Comparison of ENCODE assay signal across 16 cellular contexts in the genomic region with DNA sequence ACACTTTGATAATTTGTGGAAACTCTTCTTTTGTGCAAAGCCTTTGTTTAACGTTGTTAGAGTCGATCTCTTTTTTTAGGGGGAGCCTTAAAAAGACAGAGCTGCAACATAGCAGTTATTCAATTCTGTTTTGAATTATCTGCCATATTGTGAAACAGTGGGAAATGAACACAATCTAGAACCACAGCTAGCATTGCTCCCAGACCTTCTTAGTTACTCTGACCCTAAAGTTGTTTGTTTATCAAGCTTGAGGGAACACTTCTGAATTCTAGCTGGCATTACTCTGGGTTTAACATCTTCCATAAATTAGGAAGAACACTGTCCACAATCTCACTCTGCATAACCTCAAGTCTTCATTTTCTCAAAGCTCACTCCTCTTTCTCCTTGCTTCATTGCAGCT.
"Had no signal": no experiment of that assay in that cellular context is flagged by ENCODE, and none has a peak within 500 bp of the region (broad histone marks: within the 10 kb centered on the region; RNA-seq: fewer than 3 reads in every experiment).

No MANE protein-coding gene starts in this region.

- H3K4me3 ChIP-seq: dorsolateral prefrontal cortex, gastrocnemius medialis, heart right ventricle, prostate gland, right lobe of liver had no signal

- H3K27me3 ChIP-seq: dorsolateral prefrontal cortex, gastrocnemius medialis, heart right ventricle, right lobe of liver had no signal

- H3K9me3 ChIP-seq: gastrocnemius medialis, prostate gland, right lobe of liver had no signal

- H3K4me1 ChIP-seq: parathyroid adenoma, prostate gland, right lobe of liver had no signal

- H3K36me3 ChIP-seq: gastrocnemius medialis, heart right ventricle, prostate gland, right lobe of liver had no signal

- H3K27ac ChIP-seq: dorsolateral prefrontal cortex, gastrocnemius medialis, heart right ventricle, parathyroid adenoma, prostate gland, right lobe of liver had no signal

- DNase-seq: cortex of kidney; dorsolateral prefrontal cortex; effector CD8-positive, alpha-beta T cell; gastrocnemius medialis; heart right ventricle; hypothalamus; kidney glomerular epithelial cell; mesendoderm; naive B cell; right lobe of liver; stimulated activated CD4-positive, alpha-beta T cell treated with anti-CD3 and anti-CD28 coated beads, Interleukin-4, amount 100 ng/mL, for 1 hour; trophoblast cell had no signal

- H3K9ac ChIP-seq: parathyroid adenoma had no signal

- ATAC-seq: esophagus mucosa; gastrocnemius medialis; heart right ventricle; right lobe of liver; stimulated activated memory B cell treated with anti-CD40 and anti-IgM and Interleukin-4, amounts not matched to agents 10 μg/mL and 1 μg/mL and 100 μg/mL, for 72 hours had no signal
